ENCODE assay signal across 1 cellular context in genomic region chr20:1876975-1877603, GRCh38.
TF ChIP-seq lines count a peak whose summit lies in the region.

No MANE protein-coding gene starts in this region.

TF ChIP-seq in HEK293T, 16 proteins besides CTCF, POLR2A, EP300 and RAD21 (continued from another document):
- no peak for TF ChIP-seq ARNT (IDR thresholded peaks at IDR 0.05)
- no peak for TF ChIP-seq ELF4 (IDR thresholded peaks at IDR 0.05)
- no peak for TF ChIP-seq SUZ12 (IDR thresholded peaks at IDR 0.05)
